In the genomic region with DNA sequence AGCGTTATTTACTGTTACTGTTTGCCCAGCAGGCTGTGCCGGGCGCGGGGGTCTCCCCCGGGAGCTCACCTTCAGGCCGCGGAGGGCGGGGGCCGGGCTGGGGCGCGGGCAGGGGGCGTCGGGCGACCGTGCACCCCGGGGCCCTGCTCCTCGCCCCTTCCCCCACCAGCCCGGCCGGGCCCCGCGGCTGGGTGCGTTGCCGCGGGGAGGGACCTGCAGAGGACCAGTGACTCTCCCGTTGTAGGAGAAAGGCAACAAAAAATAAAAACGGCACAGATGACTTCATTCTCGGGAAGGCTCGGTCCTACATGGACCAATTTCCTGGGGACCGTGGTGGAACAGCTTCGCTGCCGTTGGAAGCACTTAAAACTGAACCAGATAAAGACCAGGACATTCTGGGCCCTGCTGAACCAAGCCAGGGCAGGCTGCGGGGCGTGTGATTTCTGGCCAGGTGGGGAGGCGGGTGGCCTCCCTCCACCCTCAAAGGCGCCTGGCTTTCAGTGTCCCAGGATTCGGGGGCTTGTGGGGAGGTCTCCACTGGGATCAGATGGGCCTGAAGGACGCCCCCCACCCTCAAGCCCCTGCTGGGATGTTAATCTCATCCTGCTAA, we compare ENCODE assay signal across 1 cellular context.
TF ChIP-seq lines count a peak whose summit lies in the region.

No MANE protein-coding gene starts in this region.

TF ChIP-seq in H1, 55 proteins besides CTCF, POLR2A, EP300 and RAD21 (continued from another document):
- TF ChIP-seq SP4 (IDR thresholded peaks at IDR 0.05; ENCODE audit: low read length) (no peak), CHD1 (IDR thresholded peaks at IDR 0.05; ENCODE audit: low read depth, low read length) (no peak), CBX8 (IDR thresholded peaks at IDR 0.05; ENCODE audit: borderline replicate concordance, low read depth, low read length) (no peak), YY1 (IDR thresholded peaks at IDR 0.05; ENCODE audit: low read depth, low read length) (no peak), SUZ12 (IDR thresholded peaks at IDR 0.05; ENCODE audit: low read length) (no peak), RFX5 (IDR thresholded peaks at IDR 0.05; ENCODE audit: borderline replicate concordance, low read depth, low read length) (no peak), EZH2 (IDR thresholded peaks at IDR 0.05; ENCODE audit: low read depth, low read length, severe bottlenecking) (no peak), CBX5 (IDR thresholded peaks at IDR 0.05; ENCODE audit: low read depth, low read length) (no peak), TCF12 (IDR thresholded peaks at IDR 0.05; ENCODE audit: low read depth, low read length) (no peak), KDM5A (IDR thresholded peaks at IDR 0.05; ENCODE audit: low read length) (no peak), RXRA (IDR thresholded peaks at IDR 0.05; ENCODE audit: insufficient read depth, low read depth, low read length) (no peak), JUN (IDR thresholded peaks at IDR 0.05; ENCODE audit: low read depth, low read length) (no peak), ZNF274 (IDR thresholded peaks at IDR 0.05; ENCODE audit: borderline replicate concordance, extremely low read depth, low read length) (no peak), SP2 (IDR thresholded peaks at IDR 0.05; ENCODE audit: low read length) (no peak), KDM4A (IDR thresholded peaks at IDR 0.05; ENCODE audit: low read depth, low read length, severe bottlenecking) (no peak), POLR2AphosphoS5 (IDR thresholded peaks at IDR 0.05; ENCODE audit: low read depth, low read length) (no peak)
TF ChIP-seq in H1: peak in this region for 0.
